Comparison of ENCODE assay signal across 14 cellular contexts in the genomic region with DNA sequence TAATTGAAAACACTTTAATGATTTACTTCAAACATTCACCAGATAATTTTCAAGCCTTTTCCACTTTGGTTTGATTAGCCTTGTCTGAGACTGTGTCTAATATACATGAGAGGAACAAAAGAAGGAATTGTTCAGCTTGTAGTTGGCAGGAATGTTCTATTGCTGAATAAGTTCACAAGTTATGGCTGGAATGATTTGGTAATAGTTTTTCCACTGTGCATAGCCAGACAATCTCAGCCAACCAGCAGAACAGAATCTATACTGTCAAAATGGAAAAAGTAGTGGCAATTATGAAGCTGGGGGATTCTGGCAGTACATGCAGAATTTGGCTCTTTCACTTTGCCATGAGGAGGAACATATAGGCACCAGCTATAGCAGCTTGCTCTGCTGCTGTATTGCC.
DNase-seq lines count a peak whose midpoint lies in the region; ATAC-seq and TF ChIP-seq lines count a peak whose summit lies in the region.
"Had no signal": no experiment of that assay in that cellular context is flagged by ENCODE, and none has a peak within 500 bp of the region (broad histone marks: within the 10 kb centered on the region; RNA-seq: fewer than 3 reads in every experiment).

No MANE protein-coding gene starts in this region.

- H2BK12ac ChIP-seq in mesenchymal stem cell (ENCODE audit: low read length in 2 of 2), result no peak overlapping the region

- DNase-seq in AG10803 (ENCODE audit: low read depth) (peak; percentile 82), RPMI7951 (ENCODE audit: low read depth) (peak; percentile 23), epithelial cell of esophagus (ENCODE audit: low read depth) (peak; percentile 62), mesenchymal stem cell (peak; percentile 67), GOT3 (lab: John Stamatoyannopoulos, UW) (no peak)
- no peak for DNase-seq in stimulated activated naive CD4-positive, alpha-beta T cell treated with Interleukin-2 at 50 U/mL for 16 hours (lab: John Stamatoyannopoulos, UW)
- DNase-seq in activated effector memory CD4-positive, alpha-beta T cell treated with anti-CD3 and anti-CD28 coated beads, Interleukin-2, amount 50 U/mL, for 16 hours, result no peak
- DNase-seq: activated CD8-positive, alpha-beta T cell treated with anti-CD3 and anti-CD28 coated beads, Interleukin-2, amount 10 ng/mL, durations not matched to agents 7 days and 5 days; activated naive CD4-positive, alpha-beta T cell treated with Interleukin-2 at 50 U/mL for 16 hours; BE2C; pancreas; T-helper 2 cell had no signal

- H3K9me3 ChIP-seq in mesenchymal stem cell (ENCODE audit: control insufficient read depth, low read length), result no peaks in the 10 kb centered on the region
- H3K9me3 ChIP-seq: BE2C, pancreas had no signal

- peak overlapping the region; percentile 34 for H3K9ac ChIP-seq in mesenchymal stem cell (ENCODE audit: low read length)
- H3K9ac ChIP-seq: KMS-11 had no signal

- no peak overlapping the region for H4K91ac ChIP-seq in mesenchymal stem cell (ENCODE audit: low read length)

- no peak for ATAC-seq in GM19395 (IDR thresholded peaks at IDR 0.05; ENCODE audit: unreplicated experiment)
- ATAC-seq: activated CD8-positive, alpha-beta T cell treated with anti-CD3 and anti-CD28 coated beads, Interleukin-2, amount 10 ng/mL, durations not matched to agents 7 days and 5 days had no signal

- H3K79me1 ChIP-seq in mesenchymal stem cell (replicated peaks; ENCODE audit: low read length, poor library complexity, severe bottlenecking), result peaks cover 16% of the 10 kb centered on the region

- peak overlapping the region; percentile 97 for H3K27ac ChIP-seq in mesenchymal stem cell (ENCODE audit: low read length, poor library complexity, severe bottlenecking)
- H3K27ac ChIP-seq: KMS-11, pancreas had no signal

- H4K8ac ChIP-seq in mesenchymal stem cell (ENCODE audit: low read length), result no peak overlapping the region

- H2AFZ ChIP-seq in mesenchymal stem cell (ENCODE audit: low read depth, low read length), result no peak overlapping the region

- no peaks in the 10 kb centered on the region for H3K27me3 ChIP-seq in mesenchymal stem cell (ENCODE audit: control insufficient read depth in 1 of 2, insufficient read depth in 1 of 2, low read length in 2 of 2)
- H3K27me3 ChIP-seq: BE2C, pancreas had no signal

- TF ChIP-seq CTCF in AG10803 (conservative IDR thresholded peaks at IDR 0.05; ENCODE audit: low read length) (no peak), epithelial cell of esophagus (IDR thresholded peaks at IDR 0.05; ENCODE audit: insufficient read depth, low read depth, low read length, missing control alignments) (no peak)

- H2BK5ac ChIP-seq in mesenchymal stem cell (ENCODE audit: low read depth, low read length, poor library complexity, severe bottlenecking), result peak overlapping the region; percentile 94

- H2BK15ac ChIP-seq in mesenchymal stem cell (ENCODE audit: low read depth, poor library complexity, severe bottlenecking), result no peak overlapping the region

- peak overlapping the region; percentile 53 for H3K4me2 ChIP-seq in mesenchymal stem cell (ENCODE audit: low read length, poor library complexity, severe bottlenecking)
- H3K4me2 ChIP-seq: KMS-11 had no signal

- H3K4me1 ChIP-seq in mesenchymal stem cell (ENCODE audit: control insufficient read depth, insufficient read depth, low read depth, low read length), result peaks cover 1% of the 10 kb centered on the region
- H3K4me1 ChIP-seq: BE2C, pancreas had no signal

- H2BK120ac ChIP-seq in mesenchymal stem cell (ENCODE audit: low read depth, low read length), result peak overlapping the region; percentile 19

- no peak overlapping the region for H3K23ac ChIP-seq in mesenchymal stem cell (ENCODE audit: low read length in 2 of 2)

- peak overlapping the region; percentile 26; the same call in 1 of the 2 replicates for H3K4me3 ChIP-seq in AG10803 (ENCODE audit: low read length)
- H3K4me3 ChIP-seq in epithelial cell of esophagus (ENCODE audit: low read length), result no peak overlapping the region
- H3K4me3 ChIP-seq in mesenchymal stem cell (ENCODE audit: insufficient read depth in 1 of 2, low read depth in 1 of 2, low read length in 2 of 2), result no peak overlapping the region
- H3K4me3 ChIP-seq: pancreas had no signal

- peak overlapping the region; percentile 80 for H2AK5ac ChIP-seq in mesenchymal stem cell (ENCODE audit: low read length, severe bottlenecking)

- no peak overlapping the region for H3K4ac ChIP-seq in mesenchymal stem cell (ENCODE audit: low read depth in 1 of 2, low read length in 2 of 2)

- H3K14ac ChIP-seq in mesenchymal stem cell (ENCODE audit: low read length in 2 of 2), result peak overlapping the region in 1 of 2 experiments; percentile 32

- no peak overlapping the region for H3K18ac ChIP-seq in mesenchymal stem cell (ENCODE audit: low read depth in 1 of 2, low read length in 2 of 2)

- peaks cover 0 to 4% of the 10 kb centered on the region in 2 experiments for H3K36me3 ChIP-seq in mesenchymal stem cell (ENCODE audit: control insufficient read depth in 1 of 2, insufficient read depth in 2 of 2, low read depth in 1 of 2, low read length in 2 of 2)
- H3K36me3 ChIP-seq: BE2C, pancreas had no signal

Comparison
In these comparisons a context has a peak if more than half of its experiments do, and no peak if none do; other contexts are left out.
1. DNase-seq: peak in AG10803 (single experiment), RPMI7951 (single experiment), epithelial cell of esophagus (single experiment) and mesenchymal stem cell (single experiment); none in GOT3 (single experiment), stimulated activated naive CD4-positive, alpha-beta T cell treated with Interleukin-2 at 50 U/mL for 16 hours (single experiment) and activated effector memory CD4-positive, alpha-beta T cell treated with anti-CD3 and anti-CD28 coated beads, Interleukin-2, amount 50 U/mL, for 16 hours (single experiment).